ENCODE assay signal across 15 cellular contexts in genomic region chr15:33789141-33789540, GRCh38.
A peak's percentile ranks its signal among the peaks of the same experiment; 100 is the strongest.
DNase-seq lines count a peak whose midpoint lies in the region; ATAC-seq and TF ChIP-seq lines count a peak whose summit lies in the region.
"Had no signal": no experiment of that assay in that cellular context is flagged by ENCODE, and none has a peak within 500 bp of the region (broad histone marks: within the 10 kb centered on the region; RNA-seq: fewer than 3 reads in every experiment).

No MANE protein-coding gene starts in this region.

- no peaks in the 10 kb centered on the region for H4K20me1 ChIP-seq in smooth muscle cell (ENCODE audit: low read depth)

- H3K4me1 ChIP-seq in smooth muscle cell (ENCODE audit: low read depth) (no peaks in the 10 kb centered on the region), Peyer's patch (no peaks in the 10 kb centered on the region)
- H3K4me1 ChIP-seq: thyroid gland had no signal

- no peak overlapping the region for H3K4me2 ChIP-seq in smooth muscle cell

- H3K27me3 ChIP-seq in smooth muscle cell (ENCODE audit: low read depth) (no peaks in the 10 kb centered on the region), Peyer's patch (no peaks in the 10 kb centered on the region)
- H3K27me3 ChIP-seq: thyroid gland had no signal

- no peak for ATAC-seq in GM21825 (IDR thresholded peaks at IDR 0.05; ENCODE audit: unreplicated experiment)
- ATAC-seq: natural killer cell, WTC11 had no signal

- H2AFZ ChIP-seq in smooth muscle cell (ENCODE audit: low read depth) = peak overlapping the region; percentile 50

- TF ChIP-seq CTCF in fibroblast of the aortic adventitia (IDR thresholded peaks at IDR 0.05; ENCODE audit: insufficient read depth, low read length) (no peak), smooth muscle cell (IDR thresholded peaks at IDR 0.05; ENCODE audit: borderline replicate concordance, insufficient read depth, poor library complexity, severe bottlenecking) (no peak), Peyer's patch (IDR thresholded peaks at IDR 0.05) (no peak)

- H3K27ac ChIP-seq in smooth muscle cell (ENCODE audit: low read depth) (no peak overlapping the region), Peyer's patch (no peak overlapping the region), substantia nigra (ENCODE audit: low read depth, low read length, poor library complexity, severe bottlenecking) (no peak overlapping the region)
- H3K27ac ChIP-seq: thyroid gland had no signal

- H3K4me3 ChIP-seq in fibroblast of the aortic adventitia (ENCODE audit: low read depth, low read length) = no peak overlapping the region
- no peak overlapping the region for H3K4me3 ChIP-seq in smooth muscle cell
- no peak overlapping the region for H3K4me3 ChIP-seq in Peyer's patch
- H3K4me3 ChIP-seq: thyroid gland had no signal

- H3K9ac ChIP-seq in smooth muscle cell (ENCODE audit: low read depth) = no peak overlapping the region

- H3K36me3 ChIP-seq in smooth muscle cell (ENCODE audit: low read depth) = no peaks in the 10 kb centered on the region
- H3K36me3 ChIP-seq in Peyer's patch = no peaks in the 10 kb centered on the region
- H3K36me3 ChIP-seq: thyroid gland had no signal

- no peaks in the 10 kb centered on the region for H3K79me2 ChIP-seq in smooth muscle cell (ENCODE audit: low read depth)

- WGBS in smooth muscle cell (ENCODE audit: low lambda C conversion rate) = 33% methylated on average over 3 of the region's 4 CpGs

- H3K9me3 ChIP-seq in smooth muscle cell (replicated peaks; ENCODE audit: low read depth) = no peaks in the 10 kb centered on the region
- no peaks in the 10 kb centered on the region for H3K9me3 ChIP-seq in Peyer's patch
- H3K9me3 ChIP-seq: thyroid gland had no signal

- no peaks in the 10 kb centered on the region for H3F3A ChIP-seq in smooth muscle cell (ENCODE audit: low read depth)

- no peak for TF ChIP-seq POLR2A in Peyer's patch (IDR thresholded peaks at IDR 0.05)

- peak; percentile 25 for DNase-seq in H4 (ENCODE audit: low spot score)
- peak; percentile 81 for DNase-seq in NCI-H226
- peak; percentile 45 for DNase-seq in fibroblast of the aortic adventitia (ENCODE audit: low read depth)
- no peak for DNase-seq in smooth muscle cell (lab: John Stamatoyannopoulos, UW; ENCODE audit: unreplicated experiment)
- DNase-seq in Peyer's patch = no peak
- DNase-seq in substantia nigra (lab: John Stamatoyannopoulos, UW) = no peak
- DNase-seq: activated naive CD8-positive, alpha-beta T cell treated with anti-CD3 and anti-CD28 coated beads, Interleukin-2, amount 10 ng/mL, durations not matched to agents 7 days and 5 days; foreskin melanocyte; kidney; MV-4-11; natural killer cell; NCI-H748 treated with DMSO at 0.1 percent for 48 hours; thyroid gland had no signal

Comparison
In these comparisons a context has a peak if more than half of its experiments do, and no peak if none do; other contexts are left out.
1. DNase-seq: peak in H4 (single experiment), NCI-H226 (single experiment) and fibroblast of the aortic adventitia (single experiment); none in smooth muscle cell (single experiment), Peyer's patch (0 of 3) and substantia nigra (0 of 49).